In genomic region chr5:84602371-84602771, GRCh38 we compare ENCODE assay signal across 34 cellular contexts.
DNase-seq lines count a peak whose midpoint lies in the region; ATAC-seq and TF ChIP-seq lines count a peak whose summit lies in the region.
"Had no signal": no experiment of that assay in that cellular context is flagged by ENCODE, and none has a peak within 500 bp of the region (broad histone marks: within the 10 kb centered on the region; RNA-seq: fewer than 3 reads in every experiment).

No MANE protein-coding gene starts in this region.

- H3K36me3 Mint-ChIP-seq in HFFc6 (ENCODE audit: low read depth): no peaks in the 10 kb centered on the region
- peaks cover 4% of the 10 kb centered on the region for H3K36me3 Mint-ChIP-seq in WTC11
- H3K36me3 Mint-ChIP-seq: activated CD4-positive, alpha-beta memory T cell treated with anti-CD3 and anti-CD28 coated beads for 36 hours; activated naive CD8-positive, alpha-beta T cell; CD8-positive, alpha-beta memory T cell; natural killer cell had no signal

- H3K27me3 Mint-ChIP-seq in HFFc6 (ENCODE audit: insufficient read depth) (no peaks in the 10 kb centered on the region), WTC11 (ENCODE audit: low read depth) (no peaks in the 10 kb centered on the region)
- H3K27me3 Mint-ChIP-seq: activated CD4-positive, alpha-beta memory T cell treated with anti-CD3 and anti-CD28 coated beads for 36 hours; activated naive CD8-positive, alpha-beta T cell; B cell had no signal

- TF ChIP-seq CTCF in HFFc6 (IDR thresholded peaks at IDR 0.05): no peak
- no peak for TF ChIP-seq CTCF in WTC11 (IDR thresholded peaks at IDR 0.05)
- TF ChIP-seq CTCF in fibroblast of the aortic adventitia (IDR thresholded peaks at IDR 0.05; ENCODE audit: insufficient read depth, low read length): no peak

- H3K4me3 Mint-ChIP-seq in HFFc6 (peak overlapping the region; percentile 43; the same call in 1 of the 2 replicates), WTC11 (no peak overlapping the region)
- H3K4me3 Mint-ChIP-seq: activated CD4-positive, alpha-beta memory T cell treated with anti-CD3 and anti-CD28 coated beads for 36 hours; activated naive CD8-positive, alpha-beta T cell; B cell; CD8-positive, alpha-beta memory T cell; natural killer cell had no signal

- H3K4me1 Mint-ChIP-seq in HFFc6 (ENCODE audit: low read depth) (no peaks in the 10 kb centered on the region; the same call in 1 of the 2 replicates), WTC11 (peaks cover 76% of the 10 kb centered on the region)
- H3K4me1 Mint-ChIP-seq: B cell; CD8-positive, alpha-beta memory T cell; natural killer cell had no signal

- H3K27ac Mint-ChIP-seq in HFFc6 (no peak overlapping the region), WTC11 (peak overlapping the region; percentile 68)
- H3K27ac Mint-ChIP-seq: activated CD4-positive, alpha-beta memory T cell treated with anti-CD3 and anti-CD28 coated beads for 36 hours; activated naive CD8-positive, alpha-beta T cell; activated T-helper 2 cell treated with anti-CD3 and anti-CD28 coated beads, Interferon-gamma antibody, Interleukin-2, Interleukin-4, amounts not matched to agents 10 μg/mL and 5 μg/mL and 100 μg/mL, durations not matched to agents 14 hours and 24 hours and 36 hours; B cell; CD8-positive, alpha-beta memory T cell; natural killer cell had no signal

- H3K4me3 ChIP-seq in fibroblast of the aortic adventitia (ENCODE audit: low read depth, low read length): no peak overlapping the region
- H3K4me3 ChIP-seq: A549, ascending aorta, esophagus squamous epithelium, pancreas, smooth muscle cell had no signal

- H3K9me3 Mint-ChIP-seq in HFFc6 (peaks cover 29% of the 10 kb centered on the region), WTC11 (peaks cover 8% of the 10 kb centered on the region)
- H3K9me3 Mint-ChIP-seq: activated T-helper 2 cell treated with anti-CD3 and anti-CD28 coated beads, Interferon-gamma antibody, Interleukin-2, Interleukin-4, amounts not matched to agents 10 μg/mL and 5 μg/mL and 100 μg/mL, durations not matched to agents 14 hours and 24 hours and 36 hours had no signal

- POLR2A ChIA-PET in WTC11 (lab: Charles Lee) (no interaction called here), HEK293T (lab: Yijun Ruan, JAX) (no interaction called here)

- ATAC-seq in GM18498 (IDR thresholded peaks at IDR 0.05; ENCODE audit: unreplicated experiment) (peak; percentile 47), WTC11 (no peak), GM21526 (IDR thresholded peaks at IDR 0.05; ENCODE audit: low FRiP score, unreplicated experiment) (no peak)
- ATAC-seq: A549, natural killer cell, pancreas had no signal

- CTCF ChIA-PET in WTC11 (lab: Charles Lee) (interaction anchor here (0.5 kb wide), 1 partner anchor 64 kb away, joined by 3 read pairs; no protein-coding TSS in a partner anchor), HEK293T (lab: Yijun Ruan, JAX) (no interaction called here)

- DNase-seq in HFFc6 (no peak), WTC11 (ENCODE audit: low spot score) (no peak), fibroblast of the aortic adventitia (ENCODE audit: low read depth) (peak; percentile 14), SIG-M5 treated with dmso at 0.1 percent for 504 hours (lab: John Stamatoyannopoulos, UW; ENCODE audit: unreplicated experiment) (no peak), globus pallidus (ENCODE audit: low spot score) (no peak), HEK293T (ENCODE audit: extremely low spot score) (no peak)
- DNase-seq: activated CD4-positive, alpha-beta memory T cell treated with anti-CD3 and anti-CD28 coated beads for 36 hours; activated CD4-positive, CD25-positive, alpha-beta regulatory T cell treated with anti-CD3 and anti-CD28 coated beads, Interleukin-2, amount 50 U/mL, for 72 hours; CD8-positive, alpha-beta memory T cell; central memory CD4-positive, alpha-beta T cell; DMS153; esophagus squamous epithelium; glutamatergic neuron; H7; kidney; midbrain; MM.1S; natural killer cell; NCI-H1417; NCI-H2029 treated with DMSO at 0.1 percent for 48 hours; NCI-H226; NCI-H748 treated with DMSO at 0.1 percent for 48 hours; pancreas; stimulated activated CD4-positive, alpha-beta T cell treated with anti-CD3 and anti-CD28 coated beads, Interleukin-1b, Interleukin-23, amount 100 ng/mL, for 48 hours; stimulated activated CD8-positive, alpha-beta memory T cell treated with anti-CD3 and anti-CD28 coated beads, Interleukin-4, amount 100 ng/mL, for 48 hours; trophoblast cell had no signal

TF ChIP-seq in WTC11, 78 proteins besides CTCF, POLR2A, EP300 and RAD21:
- TF ChIP-seq EMX1 (CRISPR knock-in tag; IDR thresholded peaks at IDR 0.05) (no peak), FOXJ3 (CRISPR knock-in tag; IDR thresholded peaks at IDR 0.05; ENCODE audit: borderline replicate concordance) (no peak), FOXK1 (CRISPR knock-in tag; IDR thresholded peaks at IDR 0.05) (no peak), GABPB1 (CRISPR knock-in tag; IDR thresholded peaks at IDR 0.05) (no peak), CREM (CRISPR knock-in tag; IDR thresholded peaks at IDR 0.05) (no peak)

TF ChIP-seq in HEK293T, 16 proteins besides CTCF, POLR2A, EP300 and RAD21:
- TF ChIP-seq ELF4 (IDR thresholded peaks at IDR 0.05) (no peak), ARNT (IDR thresholded peaks at IDR 0.05) (no peak), NFRKB (IDR thresholded peaks at IDR 0.05) (no peak)
